25 cellular contexts compared by ENCODE assay signal in the genomic region with DNA sequence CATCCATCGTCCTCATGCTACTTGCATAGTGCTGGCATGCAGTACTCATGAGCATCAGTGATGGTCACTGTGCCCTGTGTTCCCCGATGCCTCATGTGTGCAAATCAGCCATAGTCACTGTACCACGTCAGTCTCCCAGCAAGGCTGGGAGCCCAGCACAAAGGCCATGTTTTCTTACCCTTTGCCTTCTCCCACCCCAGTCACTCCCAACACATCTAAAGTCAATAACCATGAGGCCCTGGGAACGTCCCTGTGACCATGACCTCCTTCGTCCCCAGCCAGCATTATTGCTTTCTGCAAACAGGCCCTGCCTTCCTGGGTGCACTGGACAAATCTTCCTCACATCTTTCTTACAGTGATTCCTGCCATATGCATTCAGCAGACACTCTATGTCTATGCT.
DNase-seq lines count a peak whose midpoint lies in the region; ATAC-seq, FAIRE-seq and TF ChIP-seq lines count a peak whose summit lies in the region.
"Had no signal": no experiment of that assay in that cellular context is flagged by ENCODE, and none has a peak within 500 bp of the region (broad histone marks: within the 10 kb centered on the region; RNA-seq: fewer than 3 reads in every experiment).

No MANE protein-coding gene starts in this region.

- H3K27ac ChIP-seq in HepG2 (ENCODE audit: extremely low read length, insufficient read depth, low read length) (no peak overlapping the region), aorta (ENCODE audit: low read depth in 1 of 2, low read length in 2 of 2) (no peak overlapping the region)
- H3K27ac ChIP-seq: BLaER1 had no signal

- H3K9ac ChIP-seq in HepG2 (ENCODE audit: insufficient read depth, low read depth, low read length): no peak overlapping the region
- H3K9ac ChIP-seq: BLaER1 had no signal

- no peaks in the 10 kb centered on the region for H3K9me3 ChIP-seq in HepG2 (ENCODE audit: low read length)
- no peaks in the 10 kb centered on the region for H3K9me3 ChIP-seq in aorta (ENCODE audit: control insufficient read depth, low read length)
- H3K9me3 ChIP-seq: BE2C, BLaER1 had no signal

- peak; percentile 54 for FAIRE-seq in HepG2 (lab: Jason Lieb, UNC)
- FAIRE-seq: A204.1, GM12891, GM19239 had no signal

- H3K36me3 Mint-ChIP-seq in nephron progenitor cell (ENCODE audit: low read depth): no peaks in the 10 kb centered on the region
- H3K36me3 Mint-ChIP-seq: CD14-positive monocyte; CD4-positive, alpha-beta memory T cell; CD4-positive, CD25-positive, alpha-beta regulatory T cell; CD8-positive, alpha-beta memory T cell had no signal

- in situ Hi-C loops in HepG2 (cut with HindIII; ENCODE audit: extremely low pct_ligation_motif_present, low pct_unique_long_range_greater_than_20kb): no loop called here

- 10% methylated on average over 5 of the region's 5 CpGs for WGBS in HepG2 (ENCODE audit: low lambda C conversion rate)
- 88 to 96% methylated on average over 5 of the region's 5 CpGs for WGBS in aorta, 2 donors

- peaks cover 11% of the 10 kb centered on the region for H3K9me3 Mint-ChIP-seq in nephron progenitor cell

- TF ChIP-seq CTCF in HepG2 (CRISPR knock-in tag; IDR thresholded peaks at IDR 0.05) (no peak), nephron progenitor cell (IDR thresholded peaks at IDR 0.05) (no peak)

- H4K20me1 ChIP-seq in HepG2 (ENCODE audit: insufficient read depth, low read length): no peaks in the 10 kb centered on the region
- H4K20me1 ChIP-seq: BLaER1 had no signal

- intact Hi-C loops in HepG2 (cut with micrococcal nuclease; ENCODE audit: unreplicated experiment) (no loop called here), aorta (cut with DNase I) (no loop called here)

- CTCF ChIA-PET in HepG2 (lab: Yijun Ruan, JAX; ENCODE audit: low intra/inter-chr PET ratio, low total read pairs): no interaction called here

- H3K4me3 ChIP-seq in HepG2 (replicated peaks in 1 of 3; ENCODE audit: insufficient read depth in 1 of 3, low read depth in 2 of 3, low read length in 3 of 3): no peak overlapping the region
- H3K4me3 ChIP-seq in aorta (ENCODE audit: low read length in 2 of 2): no peak overlapping the region
- H3K4me3 ChIP-seq: BLaER1 had no signal

- TF ChIP-seq EP300 in HepG2 (IDR thresholded peaks at IDR 0.05; ENCODE audit: low read depth in 2 of 2, low read length in 2 of 2) (peak in 1 of 2 experiments; percentile 79; a peak in 2 of 4 replicates), HepG2 (CRISPR knock-in tag; IDR thresholded peaks at IDR 0.05; ENCODE audit: borderline replicate concordance) (0 out of 2 replicates have a peak, but pooled peaks have one; percentile 26)

- TF ChIP-seq RAD21 in HepG2 (CRISPR knock-in tag; IDR thresholded peaks at IDR 0.05): no peak

- ATAC-seq in HepG2 (peak; percentile 98), aorta (ENCODE audit: low FRiP score) (peak; percentile 7), HG02938 (IDR thresholded peaks at IDR 0.05; ENCODE audit: unreplicated experiment) (no peak)

- BruUV-seq in HepG2 (replicated peaks; lab: Mats Ljungman, UMichigan): no TSS peak

- H3K4me1 ChIP-seq in HepG2 (ENCODE audit: insufficient read depth, low read length) (peaks cover 32% of the 10 kb centered on the region), aorta (ENCODE audit: control insufficient read depth in 1 of 2, insufficient read depth in 2 of 2, low read length in 2 of 2) (no peaks in the 10 kb centered on the region)

- H3K36me3 ChIP-seq in HepG2 (replicated peaks in 1 of 2; ENCODE audit: control insufficient read depth in 1 of 2, insufficient read depth in 2 of 2, low read length in 2 of 2): no peaks in the 10 kb centered on the region
- no peaks in the 10 kb centered on the region for H3K36me3 ChIP-seq in aorta (ENCODE audit: control insufficient read depth in 1 of 2, insufficient read depth in 2 of 2, low read length in 1 of 2)
- H3K36me3 ChIP-seq: BE2C, BLaER1 had no signal

- TF ChIP-seq POLR2A in HepG2 (IDR thresholded peaks at IDR 0.05; ENCODE audit: insufficient read depth in 1 of 2, low read depth in 2 of 2, low read length in 2 of 2): no peak

- H3K27ac Mint-ChIP-seq in nephron progenitor cell: peak overlapping the region; percentile 7
- H3K27ac Mint-ChIP-seq: CD14-positive monocyte; CD4-positive, alpha-beta memory T cell; CD4-positive, CD25-positive, alpha-beta regulatory T cell had no signal

- no peaks in the 10 kb centered on the region for H3K27me3 Mint-ChIP-seq in nephron progenitor cell (ENCODE audit: low read depth, poor library complexity)
- H3K27me3 Mint-ChIP-seq: CD4-positive, CD25-positive, alpha-beta regulatory T cell had no signal

- POLR2A ChIA-PET in HepG2 (lab: Yijun Ruan, JAX): no interaction called here

- H2AFZ ChIP-seq in HepG2 (ENCODE audit: low read length): no peak overlapping the region

- H3K27me3 ChIP-seq in HepG2 (ENCODE audit: control insufficient read depth in 1 of 2, insufficient read depth in 2 of 2, low read length in 2 of 2) (no peaks in the 10 kb centered on the region), aorta (ENCODE audit: control insufficient read depth in 1 of 2, insufficient read depth in 2 of 2, low read length in 1 of 2) (no peaks in the 10 kb centered on the region)
- H3K27me3 ChIP-seq: BE2C, BLaER1 had no signal

- H3K4me1 Mint-ChIP-seq in nephron progenitor cell: peaks cover 22% of the 10 kb centered on the region
- H3K4me1 Mint-ChIP-seq: CD14-positive monocyte; CD4-positive, alpha-beta memory T cell; CD4-positive, CD25-positive, alpha-beta regulatory T cell; CD8-positive, alpha-beta memory T cell had no signal

- H3K79me2 ChIP-seq in HepG2 (ENCODE audit: insufficient read depth, low read length): no peaks in the 10 kb centered on the region

- DNase-seq in HepG2 (ENCODE audit: low spot score) (peak; percentile 53), nephron progenitor cell (no peak), aorta (no peak), GDM1 (lab: John Stamatoyannopoulos, UW) (no peak)
- DNase-seq: 8988T; ACHN; BE2C; C1 segment of cervical spinal cord; CD4-positive, alpha-beta memory T cell; CD4-positive, CD25-positive, alpha-beta regulatory T cell; CD8-positive, alpha-beta memory T cell; COR-L47; DMS 273 treated with DMSO at 0.1 percent for 48 hours; DMS153; DMS53; DMS79; DND-41; EL; GF-D8 had no signal

- H3K4me3 Mint-ChIP-seq in nephron progenitor cell: no peak overlapping the region
- H3K4me3 Mint-ChIP-seq: CD4-positive, alpha-beta memory T cell; CD4-positive, CD25-positive, alpha-beta regulatory T cell; CD8-positive, alpha-beta memory T cell had no signal

- H3K4me2 ChIP-seq in HepG2 (ENCODE audit: low read depth, low read length): no peak overlapping the region
- H3K4me2 ChIP-seq: BLaER1 had no signal

TF ChIP-seq in HepG2, 621 proteins besides CTCF, POLR2A, EP300 and RAD21 (continues in another document):
- TF ChIP-seq RFX1 (IDR thresholded peaks at IDR 0.05) (no peak), JARID2 (CRISPR knock-in tag; IDR thresholded peaks at IDR 0.05; ENCODE audit: insufficient replicate concordance) (no peak), ATRX (CRISPR knock-in tag; IDR thresholded peaks at IDR 0.05; ENCODE audit: borderline replicate concordance) (no peak), ZNF83 (CRISPR knock-in tag; IDR thresholded peaks at IDR 0.05; ENCODE audit: borderline replicate concordance) (no peak)
- TF ChIP-seq, protein P1, sequence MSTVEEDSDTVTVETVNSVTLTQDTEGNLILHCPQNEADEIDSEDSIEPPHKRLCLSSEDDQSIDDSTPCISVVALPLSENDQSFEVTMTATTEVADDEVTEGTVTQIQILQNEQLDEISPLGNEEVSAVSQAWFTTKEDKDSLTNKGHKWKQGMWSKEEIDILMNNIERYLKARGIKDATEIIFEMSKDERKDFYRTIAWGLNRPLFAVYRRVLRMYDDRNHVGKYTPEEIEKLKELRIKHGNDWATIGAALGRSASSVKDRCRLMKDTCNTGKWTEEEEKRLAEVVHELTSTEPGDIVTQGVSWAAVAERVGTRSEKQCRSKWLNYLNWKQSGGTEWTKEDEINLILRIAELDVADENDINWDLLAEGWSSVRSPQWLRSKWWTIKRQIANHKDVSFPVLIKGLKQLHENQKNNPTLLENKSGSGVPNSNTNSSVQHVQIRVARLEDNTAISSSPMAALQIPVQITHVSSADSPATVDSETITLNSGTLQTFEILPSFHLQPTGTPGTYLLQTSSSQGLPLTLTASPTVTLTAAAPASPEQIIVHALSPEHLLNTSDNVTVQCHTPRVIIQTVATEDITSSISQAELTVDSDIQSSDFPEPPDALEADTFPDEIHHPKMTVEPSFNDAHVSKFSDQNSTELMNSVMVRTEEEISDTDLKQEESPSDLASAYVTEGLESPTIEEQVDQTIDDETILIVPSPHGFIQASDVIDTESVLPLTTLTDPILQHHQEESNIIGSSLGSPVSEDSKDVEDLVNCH (CRISPR knock-in tag; IDR thresholded peaks at IDR 0.05): no peak
- TF ChIP-seq, protein P2, sequence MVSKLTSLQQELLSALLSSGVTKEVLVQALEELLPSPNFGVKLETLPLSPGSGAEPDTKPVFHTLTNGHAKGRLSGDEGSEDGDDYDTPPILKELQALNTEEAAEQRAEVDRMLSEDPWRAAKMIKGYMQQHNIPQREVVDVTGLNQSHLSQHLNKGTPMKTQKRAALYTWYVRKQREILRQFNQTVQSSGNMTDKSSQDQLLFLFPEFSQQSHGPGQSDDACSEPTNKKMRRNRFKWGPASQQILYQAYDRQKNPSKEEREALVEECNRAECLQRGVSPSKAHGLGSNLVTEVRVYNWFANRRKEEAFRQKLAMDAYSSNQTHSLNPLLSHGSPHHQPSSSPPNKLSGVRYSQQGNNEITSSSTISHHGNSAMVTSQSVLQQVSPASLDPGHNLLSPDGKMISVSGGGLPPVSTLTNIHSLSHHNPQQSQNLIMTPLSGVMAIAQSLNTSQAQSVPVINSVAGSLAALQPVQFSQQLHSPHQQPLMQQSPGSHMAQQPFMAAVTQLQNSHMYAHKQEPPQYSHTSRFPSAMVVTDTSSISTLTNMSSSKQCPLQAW (CRISPR knock-in tag; IDR thresholded peaks at IDR 0.05): 0 out of 2 replicates have a peak, but pooled peaks have one; percentile 43
